In the genomic region with DNA sequence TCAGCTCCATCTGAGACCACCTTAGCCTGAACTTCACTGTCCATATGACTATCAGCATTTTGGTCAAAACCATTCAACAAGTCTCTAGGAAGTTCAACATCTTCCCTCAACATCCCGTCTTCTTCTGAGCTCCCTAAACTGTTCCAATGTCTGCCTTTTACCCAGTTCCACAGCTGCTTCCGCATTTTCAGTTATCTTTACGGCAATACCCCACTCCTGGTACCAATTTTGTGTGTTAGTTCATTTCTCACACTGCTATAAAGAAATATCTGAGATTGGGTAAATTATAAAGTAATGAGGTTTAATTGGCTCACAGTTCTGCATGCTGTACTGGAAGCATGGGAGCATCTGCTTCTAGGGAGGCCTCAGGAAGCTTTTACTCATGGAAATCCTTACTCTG, we compare ENCODE assay signal across 10 cellular contexts.
"Had no signal": no experiment of that assay in that cellular context is flagged by ENCODE, and none has a peak within 500 bp of the region (broad histone marks: within the 10 kb centered on the region; RNA-seq: fewer than 3 reads in every experiment).

No MANE protein-coding gene starts in this region.

- ATAC-seq: GM23338, HCT116 had no signal

- FAIRE-seq: H1, H54 had no signal

- DNase-seq: GM23248, GOT3, H7, H9, HFFc6 had no signal

- H3K27ac ChIP-seq: GM23248 had no signal

- H3K4me1 ChIP-seq: HAP-1 had no signal

- H3K9ac ChIP-seq: GM23248 had no signal

- H3K4me2 ChIP-seq: GM23338 had no signal

- H3K36me3 ChIP-seq: HAP-1 had no signal

- H2AFZ ChIP-seq: GM23248, GM23338 had no signal

- H3K4me3 ChIP-seq: GM23248, GM23338, HAP-1 had no signal
